ENCODE assay signal across 20 cellular contexts in the genomic region with DNA sequence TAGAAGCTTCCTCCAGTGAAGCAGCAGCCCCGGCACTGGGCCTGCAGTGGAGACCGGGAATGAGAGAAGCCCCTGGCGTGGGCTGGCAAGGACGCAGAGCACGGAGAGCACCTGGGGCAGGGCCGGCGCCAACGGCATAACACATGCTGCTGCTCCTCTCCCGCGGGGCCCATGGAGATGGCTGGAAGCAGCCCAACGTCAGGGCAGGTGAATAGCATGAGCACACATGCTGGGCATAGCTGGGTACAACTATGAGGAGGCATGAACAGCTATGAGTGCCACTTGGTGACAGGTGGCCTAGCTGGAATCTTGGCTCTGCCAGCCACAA. TPM values are rescaled to one million over a fixed set of nuclear protein-coding genes. Genes with fewer than 3 reads are reported as not detected.
DNase-seq lines count a peak whose midpoint lies in the region; ATAC-seq, FAIRE-seq and TF ChIP-seq lines count a peak whose summit lies in the region.
"Had no signal": no experiment of that assay in that cellular context is flagged by ENCODE, and none has a peak within 500 bp of the region (broad histone marks: within the 10 kb centered on the region; RNA-seq: fewer than 3 reads in every experiment).

No MANE protein-coding gene starts in this region.

- no peaks in the 10 kb centered on the region for H3K9me3 Mint-ChIP-seq in activated CD8-positive, alpha-beta T cell treated with anti-CD3 and anti-CD28 coated beads for 36 hours
- H3K9me3 Mint-ChIP-seq in activated CD8-positive, alpha-beta T cell treated with anti-CD3 and anti-CD28 coated beads, Interleukin-2, amount 10 ng/mL, durations not matched to agents 7 days and 5 days (ENCODE audit: insufficient read depth), result no peaks in the 10 kb centered on the region
- no peaks in the 10 kb centered on the region for H3K9me3 Mint-ChIP-seq in activated T-helper 2 cell treated with anti-CD3 and anti-CD28 coated beads, Interferon-gamma antibody, Interleukin-2, Interleukin-4, amounts not matched to agents 10 μg/mL and 5 μg/mL and 100 μg/mL, durations not matched to agents 14 hours and 24 hours and 36 hours
- no peaks in the 10 kb centered on the region for H3K9me3 Mint-ChIP-seq in stimulated activated memory B cell treated with anti-CD40 and anti-IgM and Interleukin-4, amounts not matched to agents 10 μg/mL and 1 μg/mL and 100 μg/mL, for 72 hours
- H3K9me3 Mint-ChIP-seq: neural crest cell had no signal

- no peak for TF ChIP-seq CTCF in activated CD8-positive, alpha-beta T cell treated with anti-CD3 and anti-CD28 coated beads for 36 hours (IDR thresholded peaks at IDR 0.05)
- no peak for TF ChIP-seq CTCF in left lung (IDR thresholded peaks at IDR 0.05)

- H3K4me3 ChIP-seq in left lung, result no peak overlapping the region
- H3K4me3 ChIP-seq: heart right ventricle had no signal

- H3K27ac ChIP-seq in left lung, result no peak overlapping the region
- H3K27ac ChIP-seq: heart right ventricle had no signal

- POLR2A ChIA-PET in activated CD8-positive, alpha-beta T cell treated with anti-CD3 and anti-CD28 coated beads for 36 hours (lab: Charles Lee), result interaction anchor here (0.9 to 5.8 kb wide), 5 partner anchors 9 to 64 kb away, joined by 3 to 43 read pairs (median 4); a partner anchor contains a TSS
- POLR2A ChIA-PET in activated CD8-positive, alpha-beta T cell treated with anti-CD3 and anti-CD28 coated beads, Interleukin-2, amount 10 ng/mL, durations not matched to agents 7 days and 5 days (lab: Charles Lee), result no interaction called here

- no peak for ATAC-seq in activated CD8-positive, alpha-beta T cell treated with anti-CD3 and anti-CD28 coated beads for 36 hours
- no peak for ATAC-seq in activated CD8-positive, alpha-beta T cell treated with anti-CD3 and anti-CD28 coated beads, Interleukin-2, amount 10 ng/mL, durations not matched to agents 7 days and 5 days
- no peak for ATAC-seq in stimulated activated memory B cell treated with anti-CD40 and anti-IgM and Interleukin-4, amounts not matched to agents 10 μg/mL and 1 μg/mL and 100 μg/mL, for 72 hours
- ATAC-seq in left lung (no peak), HG02759 (IDR thresholded peaks at IDR 0.05; ENCODE audit: unreplicated experiment) (no peak), GM21576 (IDR thresholded peaks at IDR 0.05; ENCODE audit: unreplicated experiment) (no peak)
- ATAC-seq: HCT116, heart right ventricle had no signal

- CTCF ChIA-PET in activated CD8-positive, alpha-beta T cell treated with anti-CD3 and anti-CD28 coated beads for 36 hours (lab: Charles Lee), result interaction anchor here (0.9 to 3.3 kb wide), 7 partner anchors 11 to 126 kb away, joined by 3 to 13 read pairs (median 6); no protein-coding TSS in a partner anchor
- CTCF ChIA-PET in activated CD8-positive, alpha-beta T cell treated with anti-CD3 and anti-CD28 coated beads, Interleukin-2, amount 10 ng/mL, durations not matched to agents 7 days and 5 days (lab: Charles Lee), result interaction anchor here (1.2 to 2.4 kb wide), 4 partner anchors 41 to 124 kb away, joined by 3 to 6 read pairs (median 4); a partner anchor contains a TSS

- DNase-seq in activated CD8-positive, alpha-beta T cell treated with anti-CD3 and anti-CD28 coated beads for 36 hours, result no peak
- no peak for DNase-seq in activated CD8-positive, alpha-beta T cell treated with anti-CD3 and anti-CD28 coated beads, Interleukin-2, amount 10 ng/mL, durations not matched to agents 7 days and 5 days
- no peak for DNase-seq in GM18507 (ENCODE audit: extremely low spot score, insufficient read length, low read depth)
- no peak for DNase-seq in activated T-helper 2 cell treated with anti-CD3 and anti-CD28 coated beads, Interferon-gamma antibody, Interleukin-2, Interleukin-4, amounts not matched to agents 10 μg/mL and 5 μg/mL and 100 μg/mL, durations not matched to agents 14 hours and 24 hours and 36 hours (ENCODE audit: low spot score)
- DNase-seq in left lung, result no peak
- DNase-seq: ACHN; activated CD8-positive, alpha-beta memory T cell treated with anti-CD3 and anti-CD28 coated beads for 24 hours; effector CD4-positive, alpha-beta T cell; heart right ventricle; islet precursor cell; mammary epithelial cell; NCI-H187; stimulated activated CD4-positive, alpha-beta T cell treated with anti-CD3 and anti-CD28 coated beads, Interleukin-12 subunit alpha, Interleukin-12 subunit beta, amount 100 ng/mL, for 4 hours; stimulated activated naive CD4-positive, alpha-beta T cell treated with Interleukin-2 at 50 U/mL for 16 hours had no signal

- peaks cover 0 to 44% of the 10 kb centered on the region in 2 donors for H3K27me3 ChIP-seq in left lung

- intact Hi-C loops in activated CD8-positive, alpha-beta T cell treated with anti-CD3 and anti-CD28 coated beads for 36 hours (cut with micrococcal nuclease), result no loop called here
- intact Hi-C loops in activated T-helper 2 cell treated with anti-CD3 and anti-CD28 coated beads, Interferon-gamma antibody, Interleukin-2, Interleukin-4, amounts not matched to agents 10 μg/mL and 5 μg/mL and 100 μg/mL, durations not matched to agents 14 hours and 24 hours and 36 hours (cut with micrococcal nuclease), result loop anchor here (1.0 to 2.0 kb wide), 2 partner anchors 9 to 17 kb away; no protein-coding TSS in a partner anchor
- intact Hi-C loops in left lung (cut with DNase I), result no loop called here

- H3K27ac Mint-ChIP-seq in activated CD8-positive, alpha-beta T cell treated with anti-CD3 and anti-CD28 coated beads for 36 hours, result peak overlapping the region; percentile 96
- H3K27ac Mint-ChIP-seq in activated CD8-positive, alpha-beta T cell treated with anti-CD3 and anti-CD28 coated beads, Interleukin-2, amount 10 ng/mL, durations not matched to agents 7 days and 5 days, result no peak overlapping the region
- peak overlapping the region; percentile 74 for H3K27ac Mint-ChIP-seq in activated T-helper 2 cell treated with anti-CD3 and anti-CD28 coated beads, Interferon-gamma antibody, Interleukin-2, Interleukin-4, amounts not matched to agents 10 μg/mL and 5 μg/mL and 100 μg/mL, durations not matched to agents 14 hours and 24 hours and 36 hours
- peak overlapping the region; percentile 87 for H3K27ac Mint-ChIP-seq in stimulated activated memory B cell treated with anti-CD40 and anti-IgM and Interleukin-4, amounts not matched to agents 10 μg/mL and 1 μg/mL and 100 μg/mL, for 72 hours

- no peaks in the 10 kb centered on the region for H3K36me3 ChIP-seq in left lung
- H3K36me3 ChIP-seq: heart right ventricle had no signal

- no peaks in the 10 kb centered on the region for H3K4me1 ChIP-seq in left lung

- H3K36me3 Mint-ChIP-seq in activated CD8-positive, alpha-beta T cell treated with anti-CD3 and anti-CD28 coated beads for 36 hours (ENCODE audit: low read depth), result peaks cover 4% of the 10 kb centered on the region
- no peaks in the 10 kb centered on the region for H3K36me3 Mint-ChIP-seq in activated CD8-positive, alpha-beta T cell treated with anti-CD3 and anti-CD28 coated beads, Interleukin-2, amount 10 ng/mL, durations not matched to agents 7 days and 5 days (ENCODE audit: low read depth)
- no peaks in the 10 kb centered on the region for H3K36me3 Mint-ChIP-seq in activated T-helper 2 cell treated with anti-CD3 and anti-CD28 coated beads, Interferon-gamma antibody, Interleukin-2, Interleukin-4, amounts not matched to agents 10 μg/mL and 5 μg/mL and 100 μg/mL, durations not matched to agents 14 hours and 24 hours and 36 hours (ENCODE audit: low read depth)
- no peaks in the 10 kb centered on the region for H3K36me3 Mint-ChIP-seq in stimulated activated memory B cell treated with anti-CD40 and anti-IgM and Interleukin-4, amounts not matched to agents 10 μg/mL and 1 μg/mL and 100 μg/mL, for 72 hours

- peak; percentile 5 for FAIRE-seq in GM18507 (lab: Jason Lieb, UNC)

- peaks cover 73% of the 10 kb centered on the region for H3K4me1 Mint-ChIP-seq in activated CD8-positive, alpha-beta T cell treated with anti-CD3 and anti-CD28 coated beads for 36 hours (ENCODE audit: low read depth)
- peaks cover 39% of the 10 kb centered on the region for H3K4me1 Mint-ChIP-seq in activated CD8-positive, alpha-beta T cell treated with anti-CD3 and anti-CD28 coated beads, Interleukin-2, amount 10 ng/mL, durations not matched to agents 7 days and 5 days (ENCODE audit: low read depth)
- H3K4me1 Mint-ChIP-seq in activated T-helper 2 cell treated with anti-CD3 and anti-CD28 coated beads, Interferon-gamma antibody, Interleukin-2, Interleukin-4, amounts not matched to agents 10 μg/mL and 5 μg/mL and 100 μg/mL, durations not matched to agents 14 hours and 24 hours and 36 hours (ENCODE audit: low read depth), result peaks cover 49% of the 10 kb centered on the region
- H3K4me1 Mint-ChIP-seq in stimulated activated memory B cell treated with anti-CD40 and anti-IgM and Interleukin-4, amounts not matched to agents 10 μg/mL and 1 μg/mL and 100 μg/mL, for 72 hours, result peaks cover 85% of the 10 kb centered on the region

- peak overlapping the region; percentile 66 for H3K4me3 Mint-ChIP-seq in activated CD8-positive, alpha-beta T cell treated with anti-CD3 and anti-CD28 coated beads for 36 hours
- H3K4me3 Mint-ChIP-seq in activated CD8-positive, alpha-beta T cell treated with anti-CD3 and anti-CD28 coated beads, Interleukin-2, amount 10 ng/mL, durations not matched to agents 7 days and 5 days, result no peak overlapping the region
- peak overlapping the region; percentile 4 for H3K4me3 Mint-ChIP-seq in activated T-helper 2 cell treated with anti-CD3 and anti-CD28 coated beads, Interferon-gamma antibody, Interleukin-2, Interleukin-4, amounts not matched to agents 10 μg/mL and 5 μg/mL and 100 μg/mL, durations not matched to agents 14 hours and 24 hours and 36 hours (ENCODE audit: low read depth)
- peak overlapping the region; percentile 82 for H3K4me3 Mint-ChIP-seq in stimulated activated memory B cell treated with anti-CD40 and anti-IgM and Interleukin-4, amounts not matched to agents 10 μg/mL and 1 μg/mL and 100 μg/mL, for 72 hours
- H3K4me3 Mint-ChIP-seq: neural crest cell had no signal

- H3K27me3 Mint-ChIP-seq in activated CD8-positive, alpha-beta T cell treated with anti-CD3 and anti-CD28 coated beads for 36 hours, result no peaks in the 10 kb centered on the region
- peaks cover 5% of the 10 kb centered on the region for H3K27me3 Mint-ChIP-seq in activated CD8-positive, alpha-beta T cell treated with anti-CD3 and anti-CD28 coated beads, Interleukin-2, amount 10 ng/mL, durations not matched to agents 7 days and 5 days (ENCODE audit: low read depth)
- peaks cover 19% of the 10 kb centered on the region for H3K27me3 Mint-ChIP-seq in activated T-helper 2 cell treated with anti-CD3 and anti-CD28 coated beads, Interferon-gamma antibody, Interleukin-2, Interleukin-4, amounts not matched to agents 10 μg/mL and 5 μg/mL and 100 μg/mL, durations not matched to agents 14 hours and 24 hours and 36 hours (ENCODE audit: low read depth)
- H3K27me3 Mint-ChIP-seq in stimulated activated memory B cell treated with anti-CD40 and anti-IgM and Interleukin-4, amounts not matched to agents 10 μg/mL and 1 μg/mL and 100 μg/mL, for 72 hours, result no peaks in the 10 kb centered on the region

- H3K9me3 ChIP-seq in left lung, result no peaks in the 10 kb centered on the region
- H3K9me3 ChIP-seq: heart right ventricle had no signal

RNA-seq across cellular contexts. Expression of a gene that starts 46.4 kb away (rescaled TPM):
- 100 to 1,000 TPM; 221 to 224 TPM for total RNA-seq in activated CD8-positive, alpha-beta T cell treated with anti-CD3 and anti-CD28 coated beads for 36 hours
- 10 to 100 TPM; 22.9 to 24.0 TPM for total RNA-seq in activated CD8-positive, alpha-beta T cell treated with anti-CD3 and anti-CD28 coated beads, Interleukin-2, amount 10 ng/mL, durations not matched to agents 7 days and 5 days
- total RNA-seq in activated T-helper 2 cell treated with anti-CD3 and anti-CD28 coated beads, Interferon-gamma antibody, Interleukin-2, Interleukin-4, amounts not matched to agents 10 μg/mL and 5 μg/mL and 100 μg/mL, durations not matched to agents 14 hours and 24 hours and 36 hours, result 37.8 and 40.1 TPM in 2 replicates
- total RNA-seq in left lung, result 10 to 100 TPM; 24.4 to 33.6 TPM
- total RNA-seq: mammary epithelial cell, RPMI7951 had no signal
